8 cellular contexts compared by ENCODE assay signal in genomic region chr4:26992657-26993361, GRCh38.
DNase-seq lines count a peak whose midpoint lies in the region; ATAC-seq and TF ChIP-seq lines count a peak whose summit lies in the region.

No MANE protein-coding gene starts in this region.

- H3K27me3 ChIP-seq in gastroesophageal sphincter = no peaks in the 10 kb centered on the region

- H3K4me3 ChIP-seq in gastroesophageal sphincter = no peak overlapping the region

- 30 to 58% methylated on average over 2 to 3 of the region's 3 CpGs for WGBS in gastroesophageal sphincter (ENCODE audit: low coverage in 1 of 2), 2 donors

- TF ChIP-seq EP300 in gastroesophageal sphincter (IDR thresholded peaks at IDR 0.05) = no peak

- H3K4me1 ChIP-seq in gastroesophageal sphincter = peaks cover 0 to 27% (median 0%) of the 10 kb centered on the region in 3 donors

- ATAC-seq in HG02943 (IDR thresholded peaks at IDR 0.05; ENCODE audit: low read depth, unreplicated experiment) (peak; percentile 95), gastroesophageal sphincter (peak; percentile 55)

- H3K27ac ChIP-seq in gastroesophageal sphincter = peak overlapping the region in 1 of 4 donors; percentile 36

- DNase-seq in stimulated activated naive CD4-positive, alpha-beta T cell treated with Interleukin-2 at 50 U/mL for 16 hours (lab: John Stamatoyannopoulos, UW) = peak; percentile 18
- DNase-seq in stimulated activated naive CD4-positive, alpha-beta T cell (lab: John Stamatoyannopoulos, UW) = no peak
- peak; percentile 81 for DNase-seq in SIG-M5 treated with dmso at 0.1 percent for 504 hours (lab: John Stamatoyannopoulos, UW; ENCODE audit: unreplicated experiment)
- peak; percentile 80 for DNase-seq in superior temporal gyrus (ENCODE audit: extremely low spot score)
- no peak for DNase-seq in NCI-H1105 (lab: John Stamatoyannopoulos, UW)
- DNase-seq in D341Med (ENCODE audit: low spot score) = no peak

- H3K9me3 ChIP-seq in gastroesophageal sphincter = no peaks in the 10 kb centered on the region

- no peak for TF ChIP-seq POLR2A in gastroesophageal sphincter (IDR thresholded peaks at IDR 0.05)

- no peak for TF ChIP-seq CTCF in gastroesophageal sphincter (IDR thresholded peaks at IDR 0.05)

- H3K36me3 ChIP-seq in gastroesophageal sphincter = no peaks in the 10 kb centered on the region

Comparison
In these comparisons a context has a peak if more than half of its experiments do, and no peak if none do; other contexts are left out.
1. DNase-seq: peak in stimulated activated naive CD4-positive, alpha-beta T cell treated with Interleukin-2 at 50 U/mL for 16 hours (single experiment), SIG-M5 treated with dmso at 0.1 percent for 504 hours (single experiment) and superior temporal gyrus (single experiment); none in stimulated activated naive CD4-positive, alpha-beta T cell (0 of 6), NCI-H1105 (single experiment) and D341Med (single experiment).